Comparison of ENCODE assay signal across 22 cellular contexts in genomic region chr2:113992090-113992489, GRCh38.
"Had no signal": no experiment of that assay in that cellular context is flagged by ENCODE, and none has a peak within 500 bp of the region (broad histone marks: within the 10 kb centered on the region; RNA-seq: fewer than 3 reads in every experiment).

No MANE protein-coding gene starts in this region.

- H3K4me3 Mint-ChIP-seq: dendritic cell treated with granulocyte-macrophage colony-stimulating factor and Interleukin-4, amounts not matched to agents 40 ng/mL and 50 ng/mL, for 4 days; effector memory CD8-positive, alpha-beta T cell; naive thymus-derived CD8-positive, alpha-beta T cell had no signal

- H3K4me3 ChIP-seq: gastroesophageal sphincter, lung, mucosa of descending colon, psoas muscle, skin epidermis, suprapubic skin, thyroid gland, upper lobe of left lung, uterus had no signal

- H3K27ac ChIP-seq: gastroesophageal sphincter, neutrophil, psoas muscle, suprapubic skin, thyroid gland, upper lobe of left lung, uterus had no signal

- H3K36me3 ChIP-seq: gastroesophageal sphincter, neutrophil, suprapubic skin, thyroid gland, upper lobe of left lung, uterus had no signal

- H3K9me3 ChIP-seq: gastroesophageal sphincter, mucosa of descending colon, neutrophil, psoas muscle, suprapubic skin, thyroid gland, upper lobe of left lung, uterus had no signal

- H3K27ac Mint-ChIP-seq: dendritic cell treated with granulocyte-macrophage colony-stimulating factor and Interleukin-4, amounts not matched to agents 40 ng/mL and 50 ng/mL, for 4 days; effector memory CD8-positive, alpha-beta T cell had no signal

- H3K27me3 ChIP-seq: gastroesophageal sphincter, suprapubic skin, thyroid gland, upper lobe of left lung, uterus had no signal

- FAIRE-seq: colon, keratinocyte had no signal

- H3K9me3 Mint-ChIP-seq: dendritic cell treated with granulocyte-macrophage colony-stimulating factor and Interleukin-4, amounts not matched to agents 40 ng/mL and 50 ng/mL, for 4 days; effector memory CD8-positive, alpha-beta T cell had no signal

- DNase-seq: cerebellar nuclear complex; effector memory CD8-positive, alpha-beta T cell; erythroblast; glutamatergic neuron; left ventricle myocardium superior; mucosa of descending colon; naive thymus-derived CD8-positive, alpha-beta T cell; psoas muscle; retina; stimulated activated CD4-positive, alpha-beta T cell treated with anti-CD3 and anti-CD28 coated beads, Interleukin-12 subunit alpha, Interleukin-12 subunit beta, amount 100 ng/mL, for 4 hours; stimulated activated naive CD8-positive, alpha-beta T cell treated with anti-CD3 and anti-CD28 coated beads, Interleukin-15, Interleukin-2, amounts not matched to agents 100 U/mL and 50 U/mL, for 24 hours; thyroid gland; upper lobe of left lung; uterus had no signal

- H3K4me1 ChIP-seq: gastroesophageal sphincter, psoas muscle, suprapubic skin, thyroid gland, upper lobe of left lung, uterus had no signal
